31 cellular contexts compared by ENCODE assay signal in the genomic region with DNA sequence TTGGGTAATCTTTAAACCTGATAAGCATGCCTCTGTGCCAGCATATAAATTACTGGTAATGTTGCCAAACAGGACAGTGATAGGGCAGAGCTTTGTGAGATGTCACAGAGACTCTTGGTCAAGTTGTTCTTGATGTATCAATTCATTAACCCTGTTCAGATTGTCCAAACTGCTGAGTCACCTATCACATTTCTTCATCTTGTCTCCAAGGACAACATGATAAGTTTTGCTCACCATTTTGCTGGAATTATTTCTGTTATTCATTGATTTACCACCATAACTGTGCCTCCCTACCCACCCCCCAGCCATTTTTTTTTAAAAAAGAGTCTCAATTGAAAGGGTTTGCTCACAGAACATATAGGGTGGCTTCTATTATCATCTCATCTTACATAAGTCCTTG. TPM values are rescaled to one million over a fixed set of nuclear protein-coding genes. Genes with fewer than 3 reads are reported as not detected.
"Had no signal": no experiment of that assay in that cellular context is flagged by ENCODE, and none has a peak within 500 bp of the region (broad histone marks: within the 10 kb centered on the region; RNA-seq: fewer than 3 reads in every experiment).

No MANE protein-coding gene starts in this region.

- DNase-seq: activated effector memory CD4-positive, alpha-beta T cell treated with Interleukin-2 at 50 U/mL for 16 hours; activated naive CD4-positive, alpha-beta T cell treated with anti-CD3 and anti-CD28 coated beads for 36 hours; activated naive CD8-positive, alpha-beta T cell treated with anti-CD3 and anti-CD28 coated beads, Interleukin-2, amount 10 ng/mL, durations not matched to agents 7 days and 5 days; activated T-cell treated with anti-CD3 and anti-CD28 coated beads, Interleukin-2, amount 50 U/mL, for 48 hours; amygdala; cerebellar nuclear complex; esophagus squamous epithelium; heart left ventricle; islet precursor cell; left colon; mesenchymal stem cell; pancreas; psoas muscle; right cardiac atrium; stimulated activated CD4-positive, alpha-beta T cell treated with anti-CD3 and anti-CD28 coated beads, Interleukin-2, amount 100 ng/mL, for 24 hours; stomach; T-helper 2 cell had no signal

- H3K9me3 ChIP-seq: esophagus squamous epithelium, heart left ventricle, neutrophil, pancreas, psoas muscle, stomach, suprapubic skin, tibial nerve had no signal

- H3K4me1 ChIP-seq: psoas muscle, suprapubic skin, tibial nerve had no signal

- H3K27ac ChIP-seq: coronary artery, esophagus squamous epithelium, heart left ventricle, neutrophil, pancreas, psoas muscle, stomach, suprapubic skin, tibial nerve had no signal

- H3K36me3 Mint-ChIP-seq: activated naive CD8-positive, alpha-beta T cell treated with anti-CD3 and anti-CD28 coated beads, Interleukin-2, amount 10 ng/mL, durations not matched to agents 7 days and 5 days; stimulated activated memory B cell treated with anti-CD40 and anti-IgM and Interleukin-4, amounts not matched to agents 10 μg/mL and 1 μg/mL and 100 μg/mL, for 72 hours; WTC11 had no signal

- H3K9me3 Mint-ChIP-seq: activated naive CD4-positive, alpha-beta T cell treated with anti-CD3 and anti-CD28 coated beads for 36 hours; stimulated activated memory B cell treated with anti-CD40 and anti-IgM and Interleukin-4, amounts not matched to agents 10 μg/mL and 1 μg/mL and 100 μg/mL, for 72 hours had no signal

- H3K4me1 Mint-ChIP-seq: activated naive CD8-positive, alpha-beta T cell treated with anti-CD3 and anti-CD28 coated beads, Interleukin-2, amount 10 ng/mL, durations not matched to agents 7 days and 5 days; nephron; stimulated activated memory B cell treated with anti-CD40 and anti-IgM and Interleukin-4, amounts not matched to agents 10 μg/mL and 1 μg/mL and 100 μg/mL, for 72 hours had no signal

- FAIRE-seq: pancreas had no signal

- H3K4me3 ChIP-seq: coronary artery, esophagus squamous epithelium, heart left ventricle, pancreas, psoas muscle, stomach, suprapubic skin, tibial nerve had no signal

- ATAC-seq: heart left ventricle; left colon; pancreas; psoas muscle; right cardiac atrium; stimulated activated memory B cell treated with anti-CD40 and anti-IgM and Interleukin-4, amounts not matched to agents 10 μg/mL and 1 μg/mL and 100 μg/mL, for 72 hours; WTC11 had no signal

- H3K27ac Mint-ChIP-seq: activated naive CD4-positive, alpha-beta T cell treated with anti-CD3 and anti-CD28 coated beads for 36 hours; activated naive CD8-positive, alpha-beta T cell treated with anti-CD3 and anti-CD28 coated beads, Interleukin-2, amount 10 ng/mL, durations not matched to agents 7 days and 5 days; nephron; stimulated activated memory B cell treated with anti-CD40 and anti-IgM and Interleukin-4, amounts not matched to agents 10 μg/mL and 1 μg/mL and 100 μg/mL, for 72 hours; WTC11 had no signal

- H3K36me3 ChIP-seq: esophagus squamous epithelium, heart left ventricle, neutrophil, pancreas, stomach, suprapubic skin, tibial nerve had no signal

- H3K27me3 ChIP-seq: esophagus squamous epithelium, heart left ventricle, neutrophil, pancreas, stomach, suprapubic skin, tibial nerve had no signal

- H3K4me3 Mint-ChIP-seq: activated naive CD4-positive, alpha-beta T cell treated with anti-CD3 and anti-CD28 coated beads for 36 hours; activated naive CD8-positive, alpha-beta T cell treated with anti-CD3 and anti-CD28 coated beads, Interleukin-2, amount 10 ng/mL, durations not matched to agents 7 days and 5 days; nephron; stimulated activated memory B cell treated with anti-CD40 and anti-IgM and Interleukin-4, amounts not matched to agents 10 μg/mL and 1 μg/mL and 100 μg/mL, for 72 hours; WTC11 had no signal

RNA-seq across cellular contexts. Expression of a gene that starts 43.4 kb away (rescaled TPM):
- total RNA-seq: activated CD8-positive, alpha-beta memory T cell treated with anti-CD3 and anti-CD28 coated beads for 36 hours; activated naive CD4-positive, alpha-beta T cell treated with anti-CD3 and anti-CD28 coated beads for 36 hours; esophagus squamous epithelium; fibroblast of villous mesenchyme; heart left ventricle; left colon; lower leg skin; mononuclear cell; myocyte; pancreas; psoas muscle; right cardiac atrium; skeletal muscle tissue; stomach; suprapubic skin; tibial nerve; urinary bladder; WTC11 had no signal
- polyA plus RNA-seq: heart left ventricle, pancreas, psoas muscle, right cardiac atrium, stomach, urinary bladder had no signal
